In genomic region chr14:104773505-104774452, GRCh38 we compare ENCODE assay signal across 1 cellular context.
TF ChIP-seq lines count a peak whose summit lies in the region.

No MANE protein-coding gene starts in this region.

TF ChIP-seq in GM12878, 131 proteins besides CTCF, POLR2A, EP300 and RAD21:
- TF ChIP-seq STAT3 (IDR thresholded peaks at IDR 0.05; ENCODE audit: low read depth, low read length) (no peak), RELB (IDR thresholded peaks at IDR 0.05; ENCODE audit: low read depth) (no peak), IRF4 (IDR thresholded peaks at IDR 0.05; ENCODE audit: low read depth, low read length) (no peak), JUNB (IDR thresholded peaks at IDR 0.05) (no peak), ETV6 (conservative IDR thresholded peaks at IDR 0.05 in 1 of 2, IDR thresholded peaks at IDR 0.05 in 1 of 2; ENCODE audit: borderline replicate concordance in 1 of 2, low read depth in 1 of 2) (no peak), SIX5 (IDR thresholded peaks at IDR 0.05; ENCODE audit: low read depth, low read length, severe bottlenecking) (no peak), GABPA (IDR thresholded peaks at IDR 0.05; ENCODE audit: low read depth) (no peak), BHLHE40 (IDR thresholded peaks at IDR 0.05; ENCODE audit: borderline replicate concordance in 1 of 2, low read depth in 2 of 2, low read length in 1 of 2) (no peak), BMI1 (IDR thresholded peaks at IDR 0.05; ENCODE audit: borderline replicate concordance) (no peak), ZNF207 (IDR thresholded peaks at IDR 0.05; ENCODE audit: borderline replicate concordance) (no peak), SIN3A (IDR thresholded peaks at IDR 0.05; ENCODE audit: low read depth, low read length) (no peak), RELA (IDR thresholded peaks at IDR 0.05; ENCODE audit: borderline replicate concordance, partially characterized antibody) (no peak), BCL11A (IDR thresholded peaks at IDR 0.05; ENCODE audit: low read depth, low read length) (no peak), YBX1 (IDR thresholded peaks at IDR 0.05) (no peak), SREBF2 (IDR thresholded peaks at IDR 0.05; ENCODE audit: low read length) (no peak), ASH2L (IDR thresholded peaks at IDR 0.05; ENCODE audit: borderline replicate concordance, low read depth) (no peak), TCF12 (IDR thresholded peaks at IDR 0.05; ENCODE audit: low read depth, low read length) (no peak), ZSCAN29 (IDR thresholded peaks at IDR 0.05) (no peak)
- TF ChIP-seq, protein P1, sequence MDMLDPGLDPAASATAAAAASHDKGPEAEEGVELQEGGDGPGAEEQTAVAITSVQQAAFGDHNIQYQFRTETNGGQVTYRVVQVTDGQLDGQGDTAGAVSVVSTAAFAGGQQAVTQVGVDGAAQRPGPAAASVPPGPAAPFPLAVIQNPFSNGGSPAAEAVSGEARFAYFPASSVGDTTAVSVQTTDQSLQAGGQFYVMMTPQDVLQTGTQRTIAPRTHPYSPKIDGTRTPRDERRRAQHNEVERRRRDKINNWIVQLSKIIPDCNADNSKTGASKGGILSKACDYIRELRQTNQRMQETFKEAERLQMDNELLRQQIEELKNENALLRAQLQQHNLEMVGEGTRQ (IDR thresholded peaks at IDR 0.05; ENCODE audit: borderline replicate concordance, low read depth, low read length) = no peak
